1 cellular context compared by ENCODE assay signal in the genomic region with DNA sequence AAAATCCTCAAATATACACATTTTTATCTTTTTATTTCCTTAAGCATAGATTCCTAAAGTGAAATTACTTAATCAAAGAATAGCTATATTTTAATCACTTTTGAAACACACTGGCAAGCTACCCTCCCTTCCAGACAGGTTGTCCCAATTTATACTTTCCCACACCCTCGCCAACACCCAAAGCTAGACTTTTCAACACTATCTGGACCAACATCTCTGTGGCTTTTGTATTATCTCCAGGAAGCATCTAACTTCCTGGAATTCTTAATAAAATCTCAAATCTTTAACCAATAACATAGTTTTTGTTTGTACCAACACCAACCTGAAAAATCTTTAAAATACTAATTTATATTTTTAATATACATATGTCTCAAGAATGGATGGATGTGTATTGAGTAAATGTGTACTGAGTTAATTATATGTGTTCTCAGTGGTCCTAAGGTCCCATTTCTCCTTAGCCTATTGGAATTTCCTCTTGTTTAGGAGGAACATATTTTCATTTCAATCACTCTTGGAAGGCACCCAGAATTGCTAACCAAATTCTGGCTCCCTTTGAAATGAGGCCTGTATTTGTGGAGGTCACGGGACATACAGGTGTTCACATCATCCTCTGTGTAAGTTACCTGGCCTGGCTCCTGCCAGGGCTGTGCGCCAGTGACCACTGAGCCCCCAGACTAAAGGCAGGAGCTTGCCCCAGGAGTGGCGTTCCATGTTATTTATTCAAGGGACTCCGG.
TF ChIP-seq lines count a peak whose summit lies in the region.

No MANE protein-coding gene starts in this region.

TF ChIP-seq in HepG2, 621 proteins besides CTCF, POLR2A, EP300 and RAD21 (continued from another document):
- TF ChIP-seq, protein P1, sequence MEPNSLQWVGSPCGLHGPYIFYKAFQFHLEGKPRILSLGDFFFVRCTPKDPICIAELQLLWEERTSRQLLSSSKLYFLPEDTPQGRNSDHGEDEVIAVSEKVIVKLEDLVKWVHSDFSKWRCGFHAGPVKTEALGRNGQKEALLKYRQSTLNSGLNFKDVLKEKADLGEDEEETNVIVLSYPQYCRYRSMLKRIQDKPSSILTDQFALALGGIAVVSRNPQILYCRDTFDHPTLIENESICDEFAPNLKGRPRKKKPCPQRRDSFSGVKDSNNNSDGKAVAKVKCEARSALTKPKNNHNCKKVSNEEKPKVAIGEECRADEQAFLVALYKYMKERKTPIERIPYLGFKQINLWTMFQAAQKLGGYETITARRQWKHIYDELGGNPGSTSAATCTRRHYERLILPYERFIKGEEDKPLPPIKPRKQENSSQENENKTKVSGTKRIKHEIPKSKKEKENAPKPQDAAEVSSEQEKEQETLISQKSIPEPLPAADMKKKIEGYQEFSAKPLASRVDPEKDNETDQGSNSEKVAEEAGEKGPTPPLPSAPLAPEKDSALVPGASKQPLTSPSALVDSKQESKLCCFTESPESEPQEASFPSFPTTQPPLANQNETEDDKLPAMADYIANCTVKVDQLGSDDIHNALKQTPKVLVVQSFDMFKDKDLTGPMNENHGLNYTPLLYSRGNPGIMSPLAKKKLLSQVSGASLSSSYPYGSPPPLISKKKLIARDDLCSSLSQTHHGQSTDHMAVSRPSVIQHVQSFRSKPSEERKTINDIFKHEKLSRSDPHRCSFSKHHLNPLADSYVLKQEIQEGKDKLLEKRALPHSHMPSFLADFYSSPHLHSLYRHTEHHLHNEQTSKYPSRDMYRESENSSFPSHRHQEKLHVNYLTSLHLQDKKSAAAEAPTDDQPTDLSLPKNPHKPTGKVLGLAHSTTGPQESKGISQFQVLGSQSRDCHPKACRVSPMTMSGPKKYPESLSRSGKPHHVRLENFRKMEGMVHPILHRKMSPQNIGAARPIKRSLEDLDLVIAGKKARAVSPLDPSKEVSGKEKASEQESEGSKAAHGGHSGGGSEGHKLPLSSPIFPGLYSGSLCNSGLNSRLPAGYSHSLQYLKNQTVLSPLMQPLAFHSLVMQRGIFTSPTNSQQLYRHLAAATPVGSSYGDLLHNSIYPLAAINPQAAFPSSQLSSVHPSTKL (CRISPR knock-in tag; IDR thresholded peaks at IDR 0.05), result no peak
- TF ChIP-seq, protein P2, sequence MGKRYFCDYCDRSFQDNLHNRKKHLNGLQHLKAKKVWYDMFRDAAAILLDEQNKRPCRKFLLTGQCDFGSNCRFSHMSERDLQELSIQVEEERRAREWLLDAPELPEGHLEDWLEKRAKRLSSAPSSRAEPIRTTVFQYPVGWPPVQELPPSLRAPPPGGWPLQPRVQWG (CRISPR knock-in tag; IDR thresholded peaks at IDR 0.05; ENCODE audit: borderline replicate concordance, low read depth), result no peak
TF ChIP-seq in HepG2: peak in this region for 0.
